Comparison of ENCODE assay signal across 1 cellular context in the genomic region with DNA sequence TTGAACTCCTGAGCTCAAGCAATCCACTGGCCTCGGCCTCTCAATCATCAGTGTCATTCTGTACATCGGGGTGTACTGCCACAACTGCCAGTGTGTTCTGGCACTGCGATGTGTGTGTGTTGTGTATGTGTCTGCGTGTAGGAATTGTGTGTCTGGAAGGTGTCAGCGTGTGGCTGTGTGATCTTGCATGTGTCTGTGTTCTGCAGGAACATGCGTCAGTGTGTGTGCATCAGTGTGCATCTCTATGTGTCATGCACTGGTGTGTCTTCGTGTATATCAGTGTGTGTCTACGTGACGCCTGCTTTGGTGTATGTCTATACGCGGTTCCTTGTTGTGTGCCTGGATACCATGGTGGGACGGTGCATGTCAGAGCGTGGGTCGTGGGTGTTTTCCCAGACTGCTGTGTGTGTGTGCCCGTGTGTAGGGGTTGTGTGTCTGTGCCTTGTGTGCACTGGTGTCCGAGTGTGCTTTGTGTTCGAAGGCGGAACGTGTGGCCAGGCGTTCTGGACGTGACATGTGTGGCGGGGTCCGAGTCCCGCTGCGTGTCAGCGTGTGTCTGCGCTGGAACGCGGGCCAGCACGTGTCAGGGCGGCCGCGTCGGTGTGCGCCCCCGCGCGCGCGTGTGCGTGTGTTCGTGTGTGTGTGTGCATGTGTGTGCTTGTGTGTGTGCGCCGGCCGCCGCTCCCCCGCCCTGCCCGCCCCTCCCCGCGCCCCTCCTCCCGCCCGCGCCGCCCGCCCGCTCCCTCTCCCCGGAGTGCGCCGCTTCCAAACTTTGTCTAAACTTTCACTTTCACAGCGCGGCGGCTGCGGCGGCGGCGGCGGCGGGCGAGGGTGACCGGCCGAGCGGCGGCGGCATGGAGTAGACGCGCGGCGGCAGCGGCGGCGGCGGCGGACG.
TF ChIP-seq lines count a peak whose summit lies in the region.

Gene NFIX, plus strand, starts transcription at position 775 of the 895 bp plus-strand sequence. CDS start 363 bp downstream, outside the sequence.

TF ChIP-seq in HEK293, 187 proteins besides CTCF, POLR2A, EP300 and RAD21 (continued from another document):
- TF ChIP-seq, protein P1, sequence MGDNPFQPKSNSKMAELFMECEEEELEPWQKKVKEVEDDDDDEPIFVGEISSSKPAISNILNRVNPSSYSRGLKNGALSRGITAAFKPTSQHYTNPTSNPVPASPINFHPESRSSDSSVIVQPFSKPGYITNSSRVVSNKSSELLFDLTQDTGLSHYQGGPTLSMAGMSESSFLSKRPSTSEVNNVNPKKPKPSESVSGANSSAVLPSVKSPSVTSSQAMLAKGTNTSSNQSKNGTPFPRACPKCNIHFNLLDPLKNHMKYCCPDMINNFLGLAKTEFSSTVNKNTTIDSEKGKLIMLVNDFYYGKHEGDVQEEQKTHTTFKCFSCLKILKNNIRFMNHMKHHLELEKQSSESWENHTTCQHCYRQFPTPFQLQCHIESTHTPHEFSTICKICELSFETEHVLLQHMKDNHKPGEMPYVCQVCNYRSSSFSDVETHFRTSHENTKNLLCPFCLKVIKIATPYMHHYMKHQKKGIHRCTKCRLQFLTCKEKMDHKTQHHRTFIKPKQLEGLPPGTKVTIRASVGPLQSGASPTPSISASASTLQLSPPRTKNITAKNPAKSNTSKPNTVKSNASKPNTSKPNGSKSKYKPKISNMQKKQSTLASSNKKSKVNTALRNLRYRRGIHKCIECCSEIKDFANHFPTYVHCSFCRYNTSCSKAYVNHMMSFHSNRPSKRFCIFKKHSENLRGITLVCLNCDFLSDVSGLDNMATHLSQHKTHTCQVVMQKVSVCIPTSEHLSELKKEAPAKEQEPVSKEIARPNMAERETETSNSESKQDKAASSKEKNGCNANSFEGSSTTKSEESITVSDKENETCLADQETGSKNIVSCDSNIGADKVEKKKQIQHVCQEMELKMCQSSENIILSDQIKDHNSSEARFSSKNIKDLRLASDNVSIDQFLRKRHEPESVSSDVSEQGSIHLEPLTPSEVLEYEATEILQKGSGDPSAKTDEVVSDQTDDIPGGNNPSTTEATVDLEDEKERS (tag by site-specific recombination; IDR thresholded peaks at IDR 0.05): no peak
- TF ChIP-seq ZXDB (tag by site-specific recombination; IDR thresholded peaks at IDR 0.05) (no peak), GLIS1 (tag by site-specific recombination; IDR thresholded peaks at IDR 0.05) (no peak), ZNF132 (tag by site-specific recombination; IDR thresholded peaks at IDR 0.05; ENCODE audit: borderline replicate concordance) (no peak), ZNF768 (tag by site-specific recombination; IDR thresholded peaks at IDR 0.05) (no peak), ZNF2 (tag by site-specific recombination; IDR thresholded peaks at IDR 0.05) (peak; percentile 93), PRDM4 (tag by site-specific recombination; IDR thresholded peaks at IDR 0.05) (no peak), ZNF175 (tag by site-specific recombination; IDR thresholded peaks at IDR 0.05) (no peak), ZSCAN16 (tag by site-specific recombination; IDR thresholded peaks at IDR 0.05) (peak; percentile 45; the same call in 1 of the 2 replicates), REPIN1 (tag by site-specific recombination; IDR thresholded peaks at IDR 0.05; ENCODE audit: low read depth) (0 out of 2 replicates have a peak, but pooled peaks have one; percentile 56), ZFP3 (tag by site-specific recombination; IDR thresholded peaks at IDR 0.05; ENCODE audit: low read depth) (no peak), ZNF169 (tag by site-specific recombination; IDR thresholded peaks at IDR 0.05) (no peak), ZNF654 (tag by site-specific recombination; IDR thresholded peaks at IDR 0.05; ENCODE audit: low read depth) (no peak), MYNN (tag by site-specific recombination; IDR thresholded peaks at IDR 0.05; ENCODE audit: borderline replicate concordance) (no peak), ZNF514 (tag by site-specific recombination; IDR thresholded peaks at IDR 0.05) (no peak), ZNF560 (tag by site-specific recombination; IDR thresholded peaks at IDR 0.05; ENCODE audit: borderline replicate concordance) (no peak), TCF7L2 (IDR thresholded peaks at IDR 0.05; ENCODE audit: borderline replicate concordance, low read depth, low read length) (no peak), HIC1 (tag by site-specific recombination; IDR thresholded peaks at IDR 0.05) (no peak), ZFP37 (tag by site-specific recombination; IDR thresholded peaks at IDR 0.05) (no peak), KLF17 (tag by site-specific recombination; IDR thresholded peaks at IDR 0.05) (peak; percentile 84), ZNF544 (tag by site-specific recombination; IDR thresholded peaks at IDR 0.05) (no peak), ZNF112 (tag by site-specific recombination; IDR thresholded peaks at IDR 0.05) (no peak), ZNF510 (tag by site-specific recombination; IDR thresholded peaks at IDR 0.05; ENCODE audit: insufficient replicate concordance) (no peak), ZBTB1 (tag by site-specific recombination; IDR thresholded peaks at IDR 0.05) (0 out of 2 replicates have a peak, but pooled peaks have one; percentile 42), ZBTB21 (tag by site-specific recombination; IDR thresholded peaks at IDR 0.05) (no peak), ZFP41 (tag by site-specific recombination; IDR thresholded peaks at IDR 0.05; ENCODE audit: borderline replicate concordance) (no peak), GLIS2 (tag by site-specific recombination; IDR thresholded peaks at IDR 0.05) (no peak), IKZF3 (tag by site-specific recombination; IDR thresholded peaks at IDR 0.05) (no peak), WT1 (tag by site-specific recombination; IDR thresholded peaks at IDR 0.05) (no peak), KLF8 (tag by site-specific recombination; IDR thresholded peaks at IDR 0.05) (peak; percentile 60; the same call in 1 of the 2 replicates), ZNF830 (tag by site-specific recombination; IDR thresholded peaks at IDR 0.05; ENCODE audit: low read depth) (no peak), ZFHX2 (tag by site-specific recombination; conservative IDR thresholded peaks at IDR 0.05) (peak; percentile 97), KLF16 (tag by site-specific recombination; IDR thresholded peaks at IDR 0.05) (peak; percentile 87), ZNF394 (tag by site-specific recombination; IDR thresholded peaks at IDR 0.05; ENCODE audit: borderline replicate concordance) (no peak)
- TF ChIP-seq, protein P2, sequence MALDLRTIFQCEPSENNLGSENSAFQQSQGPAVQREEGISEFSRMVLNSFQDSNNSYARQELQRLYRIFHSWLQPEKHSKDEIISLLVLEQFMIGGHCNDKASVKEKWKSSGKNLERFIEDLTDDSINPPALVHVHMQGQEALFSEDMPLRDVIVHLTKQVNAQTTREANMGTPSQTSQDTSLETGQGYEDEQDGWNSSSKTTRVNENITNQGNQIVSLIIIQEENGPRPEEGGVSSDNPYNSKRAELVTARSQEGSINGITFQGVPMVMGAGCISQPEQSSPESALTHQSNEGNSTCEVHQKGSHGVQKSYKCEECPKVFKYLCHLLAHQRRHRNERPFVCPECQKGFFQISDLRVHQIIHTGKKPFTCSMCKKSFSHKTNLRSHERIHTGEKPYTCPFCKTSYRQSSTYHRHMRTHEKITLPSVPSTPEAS (tag by site-specific recombination; IDR thresholded peaks at IDR 0.05): peak; percentile 100
- TF ChIP-seq, protein P3, sequence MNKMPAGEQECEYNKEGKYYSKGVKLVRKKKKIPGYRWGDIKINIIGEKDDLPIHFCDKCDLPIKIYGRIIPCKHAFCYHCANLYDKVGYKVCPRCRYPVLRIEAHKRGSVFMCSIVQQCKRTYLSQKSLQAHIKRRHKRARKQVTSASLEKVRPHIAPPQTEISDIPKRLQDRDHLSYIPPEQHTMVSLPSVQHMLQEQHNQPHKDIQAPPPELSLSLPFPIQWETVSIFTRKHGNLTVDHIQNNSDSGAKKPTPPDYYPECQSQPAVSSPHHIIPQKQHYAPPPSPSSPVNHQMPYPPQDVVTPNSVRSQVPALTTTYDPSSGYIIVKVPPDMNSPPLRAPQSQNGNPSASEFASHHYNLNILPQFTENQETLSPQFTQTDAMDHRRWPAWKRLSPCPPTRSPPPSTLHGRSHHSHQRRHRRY (tag by site-specific recombination; IDR thresholded peaks at IDR 0.05): no peak
- TF ChIP-seq, protein P4, sequence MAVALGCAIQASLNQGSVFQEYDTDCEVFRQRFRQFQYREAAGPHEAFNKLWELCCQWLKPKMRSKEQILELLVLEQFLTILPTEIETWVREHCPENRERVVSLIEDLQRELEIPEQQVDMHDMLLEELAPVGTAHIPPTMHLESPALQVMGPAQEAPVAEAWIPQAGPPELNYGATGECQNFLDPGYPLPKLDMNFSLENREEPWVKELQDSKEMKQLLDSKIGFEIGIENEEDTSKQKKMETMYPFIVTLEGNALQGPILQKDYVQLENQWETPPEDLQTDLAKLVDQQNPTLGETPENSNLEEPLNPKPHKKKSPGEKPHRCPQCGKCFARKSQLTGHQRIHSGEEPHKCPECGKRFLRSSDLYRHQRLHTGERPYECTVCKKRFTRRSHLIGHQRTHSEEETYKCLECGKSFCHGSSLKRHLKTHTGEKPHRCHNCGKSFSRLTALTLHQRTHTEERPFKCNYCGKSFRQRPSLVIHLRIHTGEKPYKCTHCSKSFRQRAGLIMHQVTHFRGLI (tag by site-specific recombination; IDR thresholded peaks at IDR 0.05): no peak
TF ChIP-seq in HEK293: peak in this region for 47.
